ENCODE assay signal across 1 cellular context in genomic region chr19:40242480-40242879, GRCh38.
TF ChIP-seq lines count a peak whose summit lies in the region.

No MANE protein-coding gene starts in this region.

TF ChIP-seq in GM23338, 12 proteins besides CTCF, POLR2A, EP300 and RAD21:
- TF ChIP-seq ETS1 (IDR thresholded peaks at IDR 0.05) = no peak
- no peak for TF ChIP-seq ZNF331 (CRISPR knock-in tag; IDR thresholded peaks at IDR 0.05; ENCODE audit: low read depth)
- no peak for TF ChIP-seq ZNF114 (CRISPR knock-in tag; IDR thresholded peaks at IDR 0.05)
- TF ChIP-seq STAT1 (IDR thresholded peaks at IDR 0.05; ENCODE audit: unreplicated experiment) = no peak
- TF ChIP-seq, protein P1, sequence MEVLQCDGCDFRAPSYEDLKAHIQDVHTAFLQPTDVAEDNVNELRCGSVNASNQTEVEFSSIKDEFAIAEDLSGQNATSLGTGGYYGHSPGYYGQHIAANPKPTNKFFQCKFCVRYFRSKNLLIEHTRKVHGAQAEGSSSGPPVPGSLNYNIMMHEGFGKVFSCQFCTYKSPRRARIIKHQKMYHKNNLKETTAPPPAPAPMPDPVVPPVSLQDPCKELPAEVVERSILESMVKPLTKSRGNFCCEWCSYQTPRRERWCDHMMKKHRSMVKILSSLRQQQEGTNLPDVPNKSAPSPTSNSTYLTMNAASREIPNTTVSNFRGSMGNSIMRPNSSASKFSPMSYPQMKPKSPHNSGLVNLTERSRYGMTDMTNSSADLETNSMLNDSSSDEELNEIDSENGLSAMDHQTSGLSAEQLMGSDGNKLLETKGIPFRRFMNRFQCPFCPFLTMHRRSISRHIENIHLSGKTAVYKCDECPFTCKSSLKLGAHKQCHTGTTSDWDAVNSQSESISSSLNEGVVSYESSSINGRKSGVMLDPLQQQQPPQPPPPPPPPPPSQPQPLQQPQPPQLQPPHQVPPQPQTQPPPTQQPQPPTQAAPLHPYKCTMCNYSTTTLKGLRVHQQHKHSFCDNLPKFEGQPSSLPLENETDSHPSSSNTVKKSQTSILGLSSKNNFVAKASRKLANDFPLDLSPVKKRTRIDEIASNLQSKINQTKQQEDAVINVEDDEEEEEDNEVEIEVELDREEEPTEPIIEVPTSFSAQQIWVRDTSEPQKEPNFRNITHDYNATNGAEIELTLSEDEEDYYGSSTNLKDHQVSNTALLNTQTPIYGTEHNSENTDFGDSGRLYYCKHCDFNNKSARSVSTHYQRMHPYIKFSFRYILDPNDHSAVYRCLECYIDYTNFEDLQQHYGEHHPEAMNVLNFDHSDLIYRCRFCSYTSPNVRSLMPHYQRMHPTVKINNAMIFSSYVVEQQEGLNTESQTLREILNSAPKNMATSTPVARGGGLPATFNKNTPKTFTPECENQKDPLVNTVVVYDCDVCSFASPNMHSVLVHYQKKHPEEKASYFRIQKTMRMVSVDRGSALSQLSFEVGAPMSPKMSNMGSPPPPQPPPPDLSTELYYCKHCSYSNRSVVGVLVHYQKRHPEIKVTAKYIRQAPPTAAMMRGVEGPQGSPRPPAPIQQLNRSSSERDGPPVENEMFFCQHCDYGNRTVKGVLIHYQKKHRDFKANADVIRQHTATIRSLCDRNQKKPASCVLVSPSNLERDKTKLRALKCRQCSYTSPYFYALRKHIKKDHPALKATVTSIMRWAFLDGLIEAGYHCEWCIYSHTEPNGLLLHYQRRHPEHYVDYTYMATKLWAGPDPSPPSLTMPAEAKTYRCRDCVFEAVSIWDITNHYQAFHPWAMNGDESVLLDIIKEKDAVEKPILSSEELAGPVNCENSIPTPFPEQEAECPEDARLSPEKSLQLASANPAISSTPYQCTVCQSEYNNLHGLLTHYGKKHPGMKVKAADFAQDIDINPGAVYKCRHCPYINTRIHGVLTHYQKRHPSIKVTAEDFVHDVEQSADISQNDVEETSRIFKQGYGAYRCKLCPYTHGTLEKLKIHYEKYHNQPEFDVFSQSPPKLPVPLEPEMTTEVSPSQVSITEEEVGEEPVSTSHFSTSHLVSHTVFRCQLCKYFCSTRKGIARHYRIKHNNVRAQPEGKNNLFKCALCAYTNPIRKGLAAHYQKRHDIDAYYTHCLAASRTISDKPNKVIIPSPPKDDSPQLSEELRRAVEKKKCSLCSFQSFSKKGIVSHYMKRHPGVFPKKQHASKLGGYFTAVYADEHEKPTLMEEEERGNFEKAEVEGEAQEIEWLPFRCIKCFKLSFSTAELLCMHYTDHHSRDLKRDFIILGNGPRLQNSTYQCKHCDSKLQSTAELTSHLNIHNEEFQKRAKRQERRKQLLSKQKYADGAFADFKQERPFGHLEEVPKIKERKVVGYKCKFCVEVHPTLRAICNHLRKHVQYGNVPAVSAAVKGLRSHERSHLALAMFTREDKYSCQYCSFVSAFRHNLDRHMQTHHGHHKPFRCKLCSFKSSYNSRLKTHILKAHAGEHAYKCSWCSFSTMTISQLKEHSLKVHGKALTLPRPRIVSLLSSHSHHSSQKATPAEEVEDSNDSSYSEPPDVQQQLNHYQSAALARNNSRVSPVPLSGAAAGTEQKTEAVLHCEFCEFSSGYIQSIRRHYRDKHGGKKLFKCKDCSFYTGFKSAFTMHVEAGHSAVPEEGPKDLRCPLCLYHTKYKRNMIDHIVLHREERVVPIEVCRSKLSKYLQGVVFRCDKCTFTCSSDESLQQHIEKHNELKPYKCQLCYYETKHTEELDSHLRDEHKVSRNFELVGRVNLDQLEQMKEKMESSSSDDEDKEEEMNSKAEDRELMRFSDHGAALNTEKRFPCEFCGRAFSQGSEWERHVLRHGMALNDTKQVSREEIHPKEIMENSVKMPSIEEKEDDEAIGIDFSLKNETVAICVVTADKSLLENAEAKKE (CRISPR knock-in tag; IDR thresholded peaks at IDR 0.05) = no peak
- TF ChIP-seq REST (IDR thresholded peaks at IDR 0.05; ENCODE audit: unreplicated experiment) = no peak
- no peak for TF ChIP-seq NANOG (IDR thresholded peaks at IDR 0.05; ENCODE audit: borderline replicate concordance)
- no peak for TF ChIP-seq POLR2AphosphoS5 (IDR thresholded peaks at IDR 0.05; ENCODE audit: low read depth)
- no peak for TF ChIP-seq CREB1 (CRISPR knock-in tag; IDR thresholded peaks at IDR 0.05; ENCODE audit: low read depth)
- TF ChIP-seq EZH2 (IDR thresholded peaks at IDR 0.05; ENCODE audit: low read depth, unreplicated experiment) = no peak
- no peak for TF ChIP-seq EZH2phosphoT487 (IDR thresholded peaks at IDR 0.05; ENCODE audit: unreplicated experiment)
- TF ChIP-seq JUNB (IDR thresholded peaks at IDR 0.05; ENCODE audit: unreplicated experiment) = no peak
